Comparison of ENCODE assay signal across 23 cellular contexts in genomic region chr20:37419307-37419706, GRCh38.
DNase-seq lines count a peak whose midpoint lies in the region; ATAC-seq, FAIRE-seq and TF ChIP-seq lines count a peak whose summit lies in the region.
"Had no signal": no experiment of that assay in that cellular context is flagged by ENCODE, and none has a peak within 500 bp of the region (broad histone marks: within the 10 kb centered on the region; RNA-seq: fewer than 3 reads in every experiment).

No MANE protein-coding gene starts in this region.

- POLR2A ChIA-PET in IMR-90 (lab: Charles Lee; ENCODE audit: unreplicated experiment) = no interaction called here
- POLR2A ChIA-PET in H1 (lab: Charles Lee; ENCODE audit: partially characterized antibody) = no interaction called here

- H3K79me1 ChIP-seq in IMR-90 (ENCODE audit: low read depth in 1 of 2, low read length in 2 of 2) (no peaks in the 10 kb centered on the region), H1 (ENCODE audit: low read depth, low read length) (peaks cover 3% of the 10 kb centered on the region), neuronal stem cell (ENCODE audit: low read depth, low read length) (no peaks in the 10 kb centered on the region)

- in situ Hi-C loops in IMR-90 (cut with MboI; ENCODE audit: low sequenced_read_pairs) = no loop called here

- H4K8ac ChIP-seq in IMR-90 (ENCODE audit: low read depth in 2 of 2, low read length in 2 of 2) (no peak overlapping the region), H1 (ENCODE audit: extremely low read depth, insufficient read depth, low read length) (no peak overlapping the region; the same call in 1 of the 2 replicates), neuronal stem cell (ENCODE audit: low read depth, low read length) (no peak overlapping the region)

- H4K5ac ChIP-seq in IMR-90 (ENCODE audit: low read depth, low read length) (no peak overlapping the region), H1 (ENCODE audit: insufficient read length, low read depth, low read length) (no peak overlapping the region)

- no peak overlapping the region for H3K27ac Mint-ChIP-seq in HFFc6
- H3K27ac Mint-ChIP-seq: B cell; CD4-positive, CD25-positive, alpha-beta regulatory T cell; CD8-positive, alpha-beta memory T cell had no signal

- no peak overlapping the region for H3K9ac ChIP-seq in IMR-90 (ENCODE audit: low read depth, low read length)
- no peak overlapping the region for H3K9ac ChIP-seq in H1 (replicated peaks in 1 of 4; ENCODE audit: extremely low read depth in 1 of 4, low read depth in 3 of 4, low read length in 3 of 4)
- peak overlapping the region; percentile 70 for H3K9ac ChIP-seq in neuronal stem cell (ENCODE audit: low read depth, low read length, poor library complexity)
- H3K9ac ChIP-seq: BLaER1 treated with 17β-estradiol and CSF1 and Interleukin-3, amounts not matched to agents 10 nM and 100 nM; KMS-11 had no signal

- no peaks in the 10 kb centered on the region; the same call in 1 of the 2 replicates for H3K4me1 ChIP-seq in IMR-90 (ENCODE audit: control insufficient read depth, insufficient read depth, low read length)
- peaks cover 0 to 49% (median 23%) of the 10 kb centered on the region in 4 experiments; a peak in 6 of 7 replicates for H3K4me1 ChIP-seq in H1 (replicated peaks in 1 of 4; ENCODE audit: control insufficient read depth in 3 of 4, insufficient read depth in 4 of 4, low read length in 3 of 4)
- peaks cover 51 to 74% of the 10 kb centered on the region in 2 donors for H3K4me1 ChIP-seq in neuronal stem cell (ENCODE audit: control insufficient read depth in 2 of 2, insufficient read depth in 1 of 2, low read depth in 1 of 2, low read length in 2 of 2)

- H3K9me1 ChIP-seq in IMR-90 (ENCODE audit: insufficient read depth, low read length) = peaks cover 9% of the 10 kb centered on the region; the same call in 1 of the 2 replicates

- no peak for ATAC-seq in IMR-90 (ENCODE audit: low read depth)

- no peaks in the 10 kb centered on the region for H3K79me2 ChIP-seq in H1 (ENCODE audit: control insufficient read depth in 1 of 2, insufficient read depth in 2 of 2, low read length in 2 of 2)

- DNase-seq in GM12891 (ENCODE audit: insufficient read length, low spot score) (no peak), IMR-90 (no peak), H1 (ENCODE audit: low read depth in 1 of 2, low spot score in 2 of 2) (no peak), neuronal stem cell (ENCODE audit: low spot score) (no peak), HFFc6 (no peak), NCI-H82 treated with DMSO at 0.1 percent for 48 hours (lab: John Stamatoyannopoulos, UW; ENCODE audit: unreplicated experiment) (no peak)
- no peak for DNase-seq in activated CD8-positive, alpha-beta memory T cell treated with anti-CD3 and anti-CD28 coated beads, Interleukin-2, amount 50 U/mL, for 48 hours
- DNase-seq: 8988T; CD4-positive, CD25-positive, alpha-beta regulatory T cell; CD8-positive, alpha-beta memory T cell; COR-L47; DMS 273 treated with DMSO at 0.1 percent for 48 hours; DMS53; DND-41; EL; GOT3; H9 had no signal

- no peaks in the 10 kb centered on the region for H3K36me3 ChIP-seq in IMR-90 (ENCODE audit: control insufficient read depth, insufficient read depth, low read length)
- H3K36me3 ChIP-seq in H1 (ENCODE audit: control insufficient read depth in 2 of 4, insufficient read depth in 4 of 4, low read length in 3 of 4) = no peaks in the 10 kb centered on the region; a peak in 1 of 8 replicates
- peaks cover 0 to 2% of the 10 kb centered on the region in 2 donors for H3K36me3 ChIP-seq in neuronal stem cell (replicated peaks in 1 of 2; ENCODE audit: control insufficient read depth in 2 of 2, insufficient read depth in 2 of 2, low read length in 2 of 2)
- H3K36me3 ChIP-seq: BLaER1 treated with 17β-estradiol and CSF1 and Interleukin-3, amounts not matched to agents 10 nM and 100 nM had no signal

- no peaks in the 10 kb centered on the region for H3K9me3 ChIP-seq in IMR-90 (ENCODE audit: control insufficient read depth, insufficient read depth, low read length)
- no peaks in the 10 kb centered on the region for H3K9me3 ChIP-seq in H1 (ENCODE audit: insufficient read depth in 2 of 2, low read depth in 1 of 2, low read length in 1 of 2)
- peaks cover 0 to 6% of the 10 kb centered on the region in 2 donors for H3K9me3 ChIP-seq in neuronal stem cell (replicated peaks in 1 of 2; ENCODE audit: control insufficient read depth in 2 of 2, insufficient read depth in 1 of 2, low read depth in 1 of 2, low read length in 2 of 2)
- H3K9me3 ChIP-seq: BLaER1 treated with 17β-estradiol and CSF1 and Interleukin-3, amounts not matched to agents 10 nM and 100 nM had no signal

- dilution Hi-C loops in IMR-90 (cut with HindIII; ENCODE audit: low sequenced_read_pairs, unreplicated experiment) = no loop called here

- CTCF ChIA-PET in IMR-90 (lab: Yijun Ruan, JAX) (no interaction called here), H1 (lab: Charles Lee; ENCODE audit: partially characterized antibody) (interaction anchor here (0.6 kb wide), 1 partner anchor 19 kb away, joined by 3 read pairs; no protein-coding TSS in a partner anchor)

- H3K9me3 Mint-ChIP-seq in HFFc6 = no peaks in the 10 kb centered on the region
- H3K9me3 Mint-ChIP-seq: CD4-positive, CD25-positive, alpha-beta regulatory T cell; CD8-positive, alpha-beta memory T cell; H9 had no signal

- no peak overlapping the region for H2BK120ac ChIP-seq in IMR-90 (ENCODE audit: low read depth, low read length)
- no peak overlapping the region for H2BK120ac ChIP-seq in H1 (replicated peaks; ENCODE audit: low read depth, low read length)
- H2BK120ac ChIP-seq in neuronal stem cell (ENCODE audit: low read depth, low read length) = peak overlapping the region; percentile 14

- no peak overlapping the region for H3K18ac ChIP-seq in IMR-90 (ENCODE audit: low read depth, low read length)
- no peak overlapping the region for H3K18ac ChIP-seq in H1 (ENCODE audit: extremely low read depth, low read length)
- peak overlapping the region; percentile 88 for H3K18ac ChIP-seq in neuronal stem cell (ENCODE audit: low read length)

- H3K4me1 Mint-ChIP-seq in HFFc6 (ENCODE audit: low read depth) = no peaks in the 10 kb centered on the region
- H3K4me1 Mint-ChIP-seq: B cell; CD8-positive, alpha-beta memory T cell had no signal

- H3K56ac ChIP-seq in IMR-90 (ENCODE audit: extremely low read depth, insufficient read depth, low read length) = no peak overlapping the region
- no peak overlapping the region for H3K56ac ChIP-seq in H1 (replicated peaks; ENCODE audit: insufficient read length, low read depth, low read length)

- no peak for TF ChIP-seq EP300 in H1 (IDR thresholded peaks at IDR 0.05; ENCODE audit: borderline replicate concordance in 1 of 2, low read depth in 2 of 2, low read length in 2 of 2)

- H2BK5ac ChIP-seq in IMR-90 (ENCODE audit: low read depth, low read length, poor library complexity, severe bottlenecking) (peak overlapping the region; percentile 73), H1 (ENCODE audit: low read depth, low read length) (0 out of 2 replicates have a peak overlapping the region, but pooled peaks have one; percentile 6), neuronal stem cell (ENCODE audit: low read length) (peak overlapping the region; percentile 40)

- WGBS in IMR-90 (ENCODE audit: extremely low coverage in 2 of 2, insufficient read length in 1 of 2), 2 experiments = 88% methylated on average over 1 of the region's 3 CpGs; no CpG with 5 or more reads in 1 of the 2 experiments
- WGBS in H1 (ENCODE audit: extremely low coverage in 1 of 2, insufficient coverage in 1 of 2, insufficient read length in 1 of 2, insufficient replicate concordance in 2 of 2, low coverage in 1 of 2, low lambda C conversion rate in 2 of 2, missing lambda C conversion rate in 1 of 2), 2 experiments = 81% methylated on average over 3 of the region's 3 CpGs; no CpG with 5 or more reads in 1 of the 2 experiments
- WGBS in neuronal stem cell (ENCODE audit: extremely low coverage in 2 of 2, insufficient read length in 2 of 2, insufficient replicate concordance in 1 of 2), 2 donors = no CpG with 5 or more reads among the region's 3 CpGs

- H3K27me3 ChIP-seq in IMR-90 (ENCODE audit: control insufficient read depth, insufficient read depth, low read length) (peaks cover 92% of the 10 kb centered on the region), H1 (replicated peaks in 1 of 4; ENCODE audit: control insufficient read depth in 3 of 4, extremely low read depth in 1 of 4, insufficient read depth in 3 of 4, low read length in 3 of 4) (peaks cover 0 to 15% (median 10%) of the 10 kb centered on the region in 4 experiments; a peak in 3 of 7 replicates), neuronal stem cell (ENCODE audit: control insufficient read depth in 3 of 3, insufficient read depth in 3 of 3, low read depth in 1 of 3, low read length in 3 of 3) (no peaks in the 10 kb centered on the region)
- H3K27me3 ChIP-seq: BLaER1 treated with 17β-estradiol and CSF1 and Interleukin-3, amounts not matched to agents 10 nM and 100 nM had no signal

- TF ChIP-seq RAD21 in IMR-90 (IDR thresholded peaks at IDR 0.05; ENCODE audit: low read length) (no peak), H1 (IDR thresholded peaks at IDR 0.05 in 1 of 2, conservative IDR thresholded peaks at IDR 0.05 in 1 of 2; ENCODE audit: low read depth in 2 of 2, low read length in 2 of 2) (no peak)

- H3K23me2 ChIP-seq in H1 (ENCODE audit: low read depth, low read length) = peaks cover 7% of the 10 kb centered on the region; the same call in 1 of the 2 replicates

- H3K23ac ChIP-seq in IMR-90 (ENCODE audit: low read depth, low read length) (peak overlapping the region; percentile 65), H1 (ENCODE audit: insufficient read length) (no peak overlapping the region), neuronal stem cell (ENCODE audit: low read depth, low read length, poor library complexity) (no peak overlapping the region)

- H2AK5ac ChIP-seq in IMR-90 (ENCODE audit: low read depth, low read length) = 0 out of 2 replicates have a peak overlapping the region, but pooled peaks have one; percentile 37
- peak overlapping the region; percentile 99 for H2AK5ac ChIP-seq in H1 (ENCODE audit: low read depth, low read length)
- peak overlapping the region; percentile 83 for H2AK5ac ChIP-seq in neuronal stem cell (ENCODE audit: low read depth, low read length)

- no peak overlapping the region for H3K4me3 Mint-ChIP-seq in HFFc6
- H3K4me3 Mint-ChIP-seq: B cell; CD4-positive, CD25-positive, alpha-beta regulatory T cell; CD8-positive, alpha-beta memory T cell; H9 had no signal

- H3K4ac ChIP-seq in IMR-90 (ENCODE audit: low read depth, low read length) (no peak overlapping the region), H1 (replicated peaks; ENCODE audit: insufficient read length, low read depth, low read length) (peak overlapping the region; percentile 61), neuronal stem cell (ENCODE audit: low read length) (peak overlapping the region; percentile 68)

- H2AFZ ChIP-seq in IMR-90 (replicated peaks; ENCODE audit: low read length, poor library complexity) (no peak overlapping the region), H1 (ENCODE audit: low read length) (no peak overlapping the region), neuronal stem cell (ENCODE audit: low read length) (no peak overlapping the region)

- no peaks in the 10 kb centered on the region for H3K36me3 Mint-ChIP-seq in HFFc6 (ENCODE audit: low read depth)
- H3K36me3 Mint-ChIP-seq: CD4-positive, CD25-positive, alpha-beta regulatory T cell had no signal

- H3K14ac ChIP-seq in IMR-90 (replicated peaks; ENCODE audit: low read depth, low read length) = no peak overlapping the region
- H3K14ac ChIP-seq in H1 (ENCODE audit: insufficient read length) = no peak overlapping the region
- peak overlapping the region; percentile 47 for H3K14ac ChIP-seq in neuronal stem cell (ENCODE audit: low read length)

- TF ChIP-seq POLR2A in GM12891 (IDR thresholded peaks at IDR 0.05; ENCODE audit: low read depth, low read length) (no peak), IMR-90 (IDR thresholded peaks at IDR 0.05; ENCODE audit: low read depth, low read length) (no peak), H1 (IDR thresholded peaks at IDR 0.05; ENCODE audit: control extremely low read depth in 1 of 2, low read depth in 2 of 2, low read length in 2 of 2) (no peak)

- no peak overlapping the region for H2BK20ac ChIP-seq in IMR-90 (ENCODE audit: low read depth, low read length)
- H2BK20ac ChIP-seq in H1 (ENCODE audit: low read length) = peak overlapping the region; percentile 28

- H4K20me1 ChIP-seq in IMR-90 (ENCODE audit: insufficient read depth, low read length) = no peaks in the 10 kb centered on the region
- H4K20me1 ChIP-seq in H1 (replicated peaks in 1 of 2; ENCODE audit: control insufficient read depth in 1 of 2, insufficient read depth in 2 of 2, low read length in 2 of 2) = no peaks in the 10 kb centered on the region

- H4K91ac ChIP-seq in IMR-90 (ENCODE audit: insufficient read depth, low read depth, low read length) (no peak overlapping the region), H1 (replicated peaks; ENCODE audit: insufficient read length, low read length) (peak overlapping the region; percentile 52), neuronal stem cell (ENCODE audit: low read depth, low read length, poor library complexity) (peak overlapping the region; percentile 5)

- H3K4me3 ChIP-seq in IMR-90 (ENCODE audit: insufficient read depth, low read depth, low read length) = no peak overlapping the region
- H3K4me3 ChIP-seq in H1 (ENCODE audit: extremely low read depth in 1 of 4, insufficient read depth in 2 of 4, low read depth in 3 of 4, low read length in 4 of 4) = no peak overlapping the region
- no peak overlapping the region for H3K4me3 ChIP-seq in neuronal stem cell (ENCODE audit: low read length in 2 of 2)
- H3K4me3 ChIP-seq: BLaER1 treated with 17β-estradiol and CSF1 and Interleukin-3, amounts not matched to agents 10 nM and 100 nM had no signal

- peak overlapping the region; percentile 52; the same call in 1 of the 2 replicates for H2BK12ac ChIP-seq in H1 (ENCODE audit: low read depth, low read length)
- H2BK12ac ChIP-seq in neuronal stem cell (ENCODE audit: low read length) = peak overlapping the region; percentile 33

- intact Hi-C loops in IMR-90 (cut with micrococcal nuclease) = no loop called here

- peaks cover 34% of the 10 kb centered on the region for H3K27me3 Mint-ChIP-seq in HFFc6 (ENCODE audit: insufficient read depth)

- H3K27ac ChIP-seq in IMR-90 (ENCODE audit: insufficient read depth, low read length) = no peak overlapping the region
- H3K27ac ChIP-seq in H1 (ENCODE audit: low read depth, low read length) = no peak overlapping the region
- H3K27ac ChIP-seq in neuronal stem cell (replicated peaks; ENCODE audit: low read length) = no peak overlapping the region
- H3K27ac ChIP-seq: BLaER1 treated with 17β-estradiol and CSF1 and Interleukin-3, amounts not matched to agents 10 nM and 100 nM; HL-60; KMS-11 had no signal

- no peak overlapping the region for H2AK9ac ChIP-seq in IMR-90 (replicated peaks; ENCODE audit: low read depth, low read length, poor library complexity)

- H3K4me2 ChIP-seq in IMR-90 (ENCODE audit: low read depth, low read length) = no peak overlapping the region
- H3K4me2 ChIP-seq in H1 (ENCODE audit: insufficient read depth in 1 of 2, low read depth in 2 of 2, low read length in 2 of 2) = no peak overlapping the region
- no peak overlapping the region for H3K4me2 ChIP-seq in neuronal stem cell (ENCODE audit: insufficient read depth, low read length, poor library complexity, severe bottlenecking)
- H3K4me2 ChIP-seq: BLaER1 treated with 17β-estradiol and CSF1 and Interleukin-3, amounts not matched to agents 10 nM and 100 nM; KMS-11 had no signal

- no peak overlapping the region for H2BK15ac ChIP-seq in IMR-90 (ENCODE audit: low read depth, low read length)
- H2BK15ac ChIP-seq in H1 (ENCODE audit: low read length) = peak overlapping the region; percentile 94
- H2BK15ac ChIP-seq in neuronal stem cell (ENCODE audit: low read length) = peak overlapping the region; percentile 86

- TF ChIP-seq CTCF in IMR-90 (conservative IDR thresholded peaks at IDR 0.05; ENCODE audit: low read depth, low read length) (no peak), H1 (IDR thresholded peaks at IDR 0.05; ENCODE audit: control extremely low read depth in 1 of 3, insufficient read depth in 1 of 3, low read depth in 1 of 3, low read length in 3 of 3) (no peak), HFFc6 (IDR thresholded peaks at IDR 0.05) (no peak)

- peak; percentile 63 for FAIRE-seq in GM12891 (lab: Jason Lieb, UNC)
- no peak for FAIRE-seq in H1 (lab: Jason Lieb, UNC)
- FAIRE-seq: GM12892, GM18507 had no signal

- BruUV-seq in IMR-90 (replicated peaks; lab: Mats Ljungman, UMichigan) = no TSS peak

Comparison
In these comparisons a context has a peak if more than half of its experiments do, and no peak if none do; other contexts are left out.
1. H2AK5ac ChIP-seq: peak in every context shown above with its lines; median percentile 99 in H1; 83 in neuronal stem cell; 37 in IMR-90.
2. H2BK5ac ChIP-seq: peak in every context shown above with its lines; median percentile 73 in IMR-90; 40 in neuronal stem cell; 6 in H1.